ENCODE assay signal across 7 cellular contexts in genomic region chr19:45423033-45423588, GRCh38. TPM values are rescaled to one million over a fixed set of nuclear protein-coding genes. Genes with fewer than 3 reads are reported as not detected.
DNase-seq lines count a peak whose midpoint lies in the region; ATAC-seq, FAIRE-seq and TF ChIP-seq lines count a peak whose summit lies in the region.

No MANE protein-coding gene starts in this region.

- H3K9me3 ChIP-seq in MM.1S (replicated peaks; ENCODE audit: insufficient read depth, low read length) (no peaks in the 10 kb centered on the region), HepG2 (ENCODE audit: low read length) (no peaks in the 10 kb centered on the region)

- intact Hi-C loops in HepG2 (cut with micrococcal nuclease; ENCODE audit: unreplicated experiment): loop anchor here (2.0 kb wide), 1 partner anchor 160 kb away; no protein-coding TSS in a partner anchor

- H4K20me1 ChIP-seq in MM.1S (ENCODE audit: insufficient read depth, low read length) (no peaks in the 10 kb centered on the region), HepG2 (ENCODE audit: insufficient read depth, low read length) (no peaks in the 10 kb centered on the region)

- POLR2A ChIA-PET in HepG2 (lab: Yijun Ruan, JAX): interaction anchor here (0.7 to 1.7 kb wide), 2 partner anchors 46 to 55 kb away, joined by 6 read pairs; no protein-coding TSS in a partner anchor

- BruUV-seq in HepG2 (replicated peaks; lab: Mats Ljungman, UMichigan): TSS peak; percentile 73

- H3F3A ChIP-seq in MM.1S (ENCODE audit: insufficient read depth, low read length): peaks cover 45% of the 10 kb centered on the region

- H3K27ac Mint-ChIP-seq in stimulated activated naive CD8-positive, alpha-beta T cell treated with anti-CD3 and anti-CD28 coated beads, Interleukin-15, amount 100 ng/mL, for 72 hours: peak overlapping the region; percentile 86 to 92

- peaks cover 78% of the 10 kb centered on the region for H3K4me1 Mint-ChIP-seq in stimulated activated naive CD8-positive, alpha-beta T cell treated with anti-CD3 and anti-CD28 coated beads, Interleukin-15, amount 100 ng/mL, for 72 hours

- H2AFZ ChIP-seq in MM.1S (ENCODE audit: low read length) (0 out of 2 replicates have a peak overlapping the region, but pooled peaks have one; percentile 18), HepG2 (ENCODE audit: low read length) (no peak overlapping the region)

- H3K4me2 ChIP-seq in MM.1S (ENCODE audit: low read depth, low read length): peak overlapping the region; percentile 72
- H3K4me2 ChIP-seq in HepG2 (ENCODE audit: low read depth, low read length): peak overlapping the region; percentile 94

- peaks cover 23% of the 10 kb centered on the region for H3K4me1 ChIP-seq in MM.1S (ENCODE audit: low read length)
- H3K4me1 ChIP-seq in HepG2 (ENCODE audit: insufficient read depth, low read length): peaks cover 40% of the 10 kb centered on the region

- H3K4me3 ChIP-seq in MM.1S (ENCODE audit: low read length) (peak overlapping the region; percentile 64), HepG2 (replicated peaks in 1 of 3; ENCODE audit: insufficient read depth in 1 of 3, low read depth in 2 of 3, low read length in 3 of 3) (peak overlapping the region; percentile 73 to 94 (median 83))

- WGBS in HepG2 (ENCODE audit: low lambda C conversion rate): 23% methylated on average over 11 of the region's 20 CpGs

- H3K27ac ChIP-seq in MM.1S (ENCODE audit: low read length) (peak overlapping the region; percentile 93; the same call in 1 of the 2 replicates), HepG2 (ENCODE audit: extremely low read length, insufficient read depth, low read length) (peak overlapping the region; percentile 87)

- in situ Hi-C loops in HepG2 (cut with HindIII; ENCODE audit: extremely low pct_ligation_motif_present, low pct_unique_long_range_greater_than_20kb): loop anchor here (10.0 kb wide), 1 partner anchor 52 kb away; no protein-coding TSS in a partner anchor

- H3K9ac ChIP-seq in MM.1S (ENCODE audit: low read length) (peak overlapping the region; percentile 47; the same call in 1 of the 2 replicates), HepG2 (ENCODE audit: insufficient read depth, low read depth, low read length) (peak overlapping the region; percentile 83)

- FAIRE-seq in HepG2 (lab: Jason Lieb, UNC): peak; percentile 83

- H3K36me3 ChIP-seq in MM.1S (replicated peaks; ENCODE audit: insufficient read depth, low read length): no peaks in the 10 kb centered on the region
- peaks cover 0 to 14% of the 10 kb centered on the region in 2 experiments; a peak in 1 of 5 replicates for H3K36me3 ChIP-seq in HepG2 (replicated peaks in 1 of 2; ENCODE audit: control insufficient read depth in 1 of 2, insufficient read depth in 2 of 2, low read length in 2 of 2)

- TF ChIP-seq RAD21 in HepG2 (CRISPR knock-in tag; IDR thresholded peaks at IDR 0.05): no peak

- CTCF ChIA-PET in HepG2 (lab: Yijun Ruan, JAX; ENCODE audit: low intra/inter-chr PET ratio, low total read pairs): no interaction called here

- no peaks in the 10 kb centered on the region for H3K9me3 Mint-ChIP-seq in stimulated activated naive CD8-positive, alpha-beta T cell treated with anti-CD3 and anti-CD28 coated beads, Interleukin-15, amount 100 ng/mL, for 72 hours

- ATAC-seq in HepG2: no peak
- ATAC-seq in stimulated activated naive CD8-positive, alpha-beta T cell treated with anti-CD3 and anti-CD28 coated beads, Interleukin-15, amount 100 ng/mL, for 72 hours: peak; percentile 77
- no peak for ATAC-seq in HG02973 (IDR thresholded peaks at IDR 0.05; ENCODE audit: unreplicated experiment)

- H3K4me3 Mint-ChIP-seq in stimulated activated naive CD8-positive, alpha-beta T cell treated with anti-CD3 and anti-CD28 coated beads, Interleukin-15, amount 100 ng/mL, for 72 hours: peak overlapping the region; percentile 92 to 97

- TF ChIP-seq EP300 in HepG2 (IDR thresholded peaks at IDR 0.05; ENCODE audit: low read depth in 2 of 2, low read length in 2 of 2) (no peak), HepG2 (CRISPR knock-in tag; IDR thresholded peaks at IDR 0.05; ENCODE audit: borderline replicate concordance) (no peak)

- TF ChIP-seq POLR2A in HepG2 (IDR thresholded peaks at IDR 0.05; ENCODE audit: insufficient read depth in 1 of 2, low read depth in 2 of 2, low read length in 2 of 2): no peak

- no peak for TF ChIP-seq CTCF in MM.1S (IDR thresholded peaks at IDR 0.05; ENCODE audit: low read length)
- no peak for TF ChIP-seq CTCF in HepG2 (CRISPR knock-in tag; IDR thresholded peaks at IDR 0.05)

- H3K27me3 ChIP-seq in MM.1S (replicated peaks; ENCODE audit: insufficient read depth, low read length) (no peaks in the 10 kb centered on the region), HepG2 (ENCODE audit: control insufficient read depth in 1 of 2, insufficient read depth in 2 of 2, low read length in 2 of 2) (no peaks in the 10 kb centered on the region; a peak in 1 of 5 replicates)

- peaks cover 2% of the 10 kb centered on the region for H3K27me3 Mint-ChIP-seq in stimulated activated naive CD8-positive, alpha-beta T cell treated with anti-CD3 and anti-CD28 coated beads, Interleukin-15, amount 100 ng/mL, for 72 hours

- H3K9me2 ChIP-seq in MM.1S (replicated peaks; ENCODE audit: insufficient read depth, low read length): no peaks in the 10 kb centered on the region

- peaks cover 16% of the 10 kb centered on the region for H3K79me2 ChIP-seq in MM.1S (ENCODE audit: low read length)
- peaks cover 9% of the 10 kb centered on the region for H3K79me2 ChIP-seq in HepG2 (ENCODE audit: insufficient read depth, low read length)

- DNase-seq in MM.1S (no peak), HepG2 (ENCODE audit: low spot score) (no peak), hepatic stellate cell (ENCODE audit: low spot score) (no peak), AG08396 (ENCODE audit: low spot score) (no peak)
- peak; percentile 64 for DNase-seq in activated naive CD8-positive, alpha-beta T cell treated with anti-CD3 and anti-CD28 coated beads, Interleukin-2, amount 50 U/mL, for 16 hours (ENCODE audit: low read depth, low spot score)
- no peak for DNase-seq in stimulated activated naive CD8-positive, alpha-beta T cell treated with anti-CD3 and anti-CD28 coated beads, Interleukin-15, amount 100 ng/mL, for 72 hours

RNA-seq across cellular contexts. Expression of gene ERCC1, which starts 0.6 kb away (rescaled TPM):
- total RNA-seq in HepG2 (2016; rRNA removed; fragmentation: Illumina TruSeq; extraction: Trizol): 39.3 and 40.0 TPM in 2 replicates
- total RNA-seq in HepG2 (2016; cell fraction: cytosol; rRNA removed; fragmentation: Illumina TruSeq; extraction: Trizol; ENCODE audit: low read depth): 45.6 and 63.1 TPM in 2 replicates
- total RNA-seq in HepG2 (2016; cell fraction: insoluble cytoplasmic fraction; rRNA removed; fragmentation: Illumina TruSeq; extraction: Trizol): 33.8 and 46.8 TPM in 2 replicates
- 47.2 and 50.6 TPM in 2 replicates for total RNA-seq in HepG2 (2016; cell fraction: membrane; rRNA removed; fragmentation: Illumina TruSeq; extraction: Trizol)
- total RNA-seq in HepG2 (2016; cell fraction: nucleus; rRNA removed; fragmentation: Illumina TruSeq; extraction: Trizol): 15.5 and 16.4 TPM in 2 replicates
- 66.4 and 76.6 TPM in 2 replicates for polyA plus RNA-seq in HepG2 (2011; rRNA removed)
- polyA plus RNA-seq in HepG2 (2011; cell fraction: cytosol; rRNA removed): 48.2 and 78.5 TPM in 2 replicates
- polyA plus RNA-seq in HepG2 (2011; cell fraction: nucleus; rRNA removed): 84.4 and 86.6 TPM in 2 replicates
- polyA plus RNA-seq in HepG2 (2012): 38.8 and 40.5 TPM in 2 replicates
- polyA plus RNA-seq in HepG2 (2016; cell fraction: cytosol; fragmentation: Illumina TruSeq; extraction: Trizol; ENCODE audit: low read depth): 57.8 and 73.2 TPM in 2 replicates
- polyA plus RNA-seq in HepG2 (2016; cell fraction: insoluble cytoplasmic fraction; fragmentation: Illumina TruSeq; extraction: Trizol; ENCODE audit: low read depth): 53.9 and 54.0 TPM in 2 replicates
- 53.9 and 61.0 TPM in 2 replicates for polyA plus RNA-seq in HepG2 (2016; cell fraction: membrane; fragmentation: Illumina TruSeq; extraction: Trizol; ENCODE audit: low read depth)
- polyA plus RNA-seq in HepG2 (2016; cell fraction: nucleus; fragmentation: Illumina TruSeq; extraction: Trizol; ENCODE audit: insufficient read depth, low read depth): 40.4 and 44.1 TPM in 2 replicates
- 68.2 and 77.1 TPM in 2 replicates for polyA minus RNA-seq in HepG2 (2011; rRNA and poly(A)+ RNA removed; ENCODE audit: low replicate concordance)
- polyA minus RNA-seq in HepG2 (2011; cell fraction: cytosol; rRNA and poly(A)+ RNA removed): 28.0 and 42.8 TPM in 2 replicates
- polyA minus RNA-seq in HepG2 (2011; cell fraction: nucleus; rRNA and poly(A)+ RNA removed): 23.7 and 24.2 TPM in 2 replicates

RNA-seq across cellular contexts. Expression of gene POLR1G, which starts 16.7 kb away (rescaled TPM):
- total RNA-seq in HepG2 (2016; rRNA removed; fragmentation: Illumina TruSeq; extraction: Trizol): 20.8 and 23.3 TPM in 2 replicates
- 2.6 TPM in 2 replicates for total RNA-seq in HepG2 (2016; cell fraction: cytosol; rRNA removed; fragmentation: Illumina TruSeq; extraction: Trizol; ENCODE audit: low read depth)
- 19.8 and 20.1 TPM in 2 replicates for total RNA-seq in HepG2 (2016; cell fraction: insoluble cytoplasmic fraction; rRNA removed; fragmentation: Illumina TruSeq; extraction: Trizol)
- 7.7 and 8.2 TPM in 2 replicates for total RNA-seq in HepG2 (2016; cell fraction: membrane; rRNA removed; fragmentation: Illumina TruSeq; extraction: Trizol)
- total RNA-seq in HepG2 (2016; cell fraction: nucleus; rRNA removed; fragmentation: Illumina TruSeq; extraction: Trizol): 9.2 and 11.6 TPM in 2 replicates
- 3.5 and 4.3 TPM in 2 replicates for polyA plus RNA-seq in HepG2 (2011; rRNA removed)
- 2.5 and 3.4 TPM in 2 replicates for polyA plus RNA-seq in HepG2 (2011; cell fraction: cytosol; rRNA removed)
- polyA plus RNA-seq in HepG2 (2011; cell fraction: nucleus; rRNA removed): 2.3 and 2.6 TPM in 2 replicates
- 3.3 and 3.7 TPM in 2 replicates for polyA plus RNA-seq in HepG2 (2012)
- polyA plus RNA-seq in HepG2 (2016; cell fraction: cytosol; fragmentation: Illumina TruSeq; extraction: Trizol; ENCODE audit: low read depth): 1.6 and 1.7 TPM in 2 replicates
- 21.9 and 22.7 TPM in 2 replicates for polyA plus RNA-seq in HepG2 (2016; cell fraction: insoluble cytoplasmic fraction; fragmentation: Illumina TruSeq; extraction: Trizol; ENCODE audit: low read depth)
- polyA plus RNA-seq in HepG2 (2016; cell fraction: membrane; fragmentation: Illumina TruSeq; extraction: Trizol; ENCODE audit: low read depth): 5.1 and 5.5 TPM in 2 replicates
- polyA plus RNA-seq in HepG2 (2016; cell fraction: nucleus; fragmentation: Illumina TruSeq; extraction: Trizol; ENCODE audit: insufficient read depth, low read depth): 16.0 and 16.6 TPM in 2 replicates
- polyA minus RNA-seq in HepG2 (2011; rRNA and poly(A)+ RNA removed; ENCODE audit: low replicate concordance): 4.8 and 9.0 TPM in 2 replicates
- 4.7 and 6.7 TPM in 2 replicates for polyA minus RNA-seq in HepG2 (2011; cell fraction: cytosol; rRNA and poly(A)+ RNA removed)
- polyA minus RNA-seq in HepG2 (2011; cell fraction: nucleus; rRNA and poly(A)+ RNA removed): 1.7 and 1.9 TPM in 2 replicates

RNA-seq across cellular contexts. Expression of gene PPP1R13L, which starts 18.2 kb away (rescaled TPM):
- total RNA-seq in HepG2 (2016; rRNA removed; fragmentation: Illumina TruSeq; extraction: Trizol): 1.3 and 1.6 TPM in 2 replicates
- 1.1 TPM in 2 replicates for total RNA-seq in HepG2 (2016; cell fraction: cytosol; rRNA removed; fragmentation: Illumina TruSeq; extraction: Trizol; ENCODE audit: low read depth)
- 1.5 and 1.9 TPM in 2 replicates for total RNA-seq in HepG2 (2016; cell fraction: insoluble cytoplasmic fraction; rRNA removed; fragmentation: Illumina TruSeq; extraction: Trizol)
- total RNA-seq in HepG2 (2016; cell fraction: membrane; rRNA removed; fragmentation: Illumina TruSeq; extraction: Trizol): 2.2 and 2.4 TPM in 2 replicates
- total RNA-seq in HepG2 (2016; cell fraction: nucleus; rRNA removed; fragmentation: Illumina TruSeq; extraction: Trizol): 3.1 and 3.3 TPM in 2 replicates
- 6.6 and 8.8 TPM in 2 replicates for polyA plus RNA-seq in HepG2 (2011; rRNA removed)
- polyA plus RNA-seq in HepG2 (2011; cell fraction: cytosol; rRNA removed): 3.8 and 5.5 TPM in 2 replicates
- 38.9 and 47.2 TPM in 2 replicates for polyA plus RNA-seq in HepG2 (2011; cell fraction: nucleus; rRNA removed)
- 18.0 and 19.6 TPM in 2 replicates for polyA plus RNA-seq in HepG2 (2012)
- polyA plus RNA-seq in HepG2 (2016; cell fraction: cytosol; fragmentation: Illumina TruSeq; extraction: Trizol; ENCODE audit: low read depth): 0.78 and 1.1 TPM in 2 replicates
- 3.8 and 3.9 TPM in 2 replicates for polyA plus RNA-seq in HepG2 (2016; cell fraction: insoluble cytoplasmic fraction; fragmentation: Illumina TruSeq; extraction: Trizol; ENCODE audit: low read depth)
- polyA plus RNA-seq in HepG2 (2016; cell fraction: membrane; fragmentation: Illumina TruSeq; extraction: Trizol; ENCODE audit: low read depth): 1.6 and 1.9 TPM in 2 replicates
- polyA plus RNA-seq in HepG2 (2016; cell fraction: nucleus; fragmentation: Illumina TruSeq; extraction: Trizol; ENCODE audit: insufficient read depth, low read depth): 8.3 and 10.5 TPM in 2 replicates
- polyA minus RNA-seq in HepG2 (2011; rRNA and poly(A)+ RNA removed; ENCODE audit: low replicate concordance): 6.9 and 17.3 TPM in 2 replicates
- 13.4 and 14.9 TPM in 2 replicates for polyA minus RNA-seq in HepG2 (2011; cell fraction: cytosol; rRNA and poly(A)+ RNA removed)
- 8.0 and 9.2 TPM in 2 replicates for polyA minus RNA-seq in HepG2 (2011; cell fraction: nucleus; rRNA and poly(A)+ RNA removed)

RNA-seq across cellular contexts. Expression of gene FOSB, which starts 44.7 kb away (rescaled TPM):
- total RNA-seq in HepG2 (2016; rRNA removed; fragmentation: Illumina TruSeq; extraction: Trizol): 0.21 and 6.0 TPM in 2 replicates
- total RNA-seq in HepG2 (2016; cell fraction: cytosol; rRNA removed; fragmentation: Illumina TruSeq; extraction: Trizol; ENCODE audit: low read depth): 0.79 and 0.91 TPM in 2 replicates
- 0.37 and 5.7 TPM in 2 replicates for total RNA-seq in HepG2 (2016; cell fraction: insoluble cytoplasmic fraction; rRNA removed; fragmentation: Illumina TruSeq; extraction: Trizol)
- total RNA-seq in HepG2 (2016; cell fraction: membrane; rRNA removed; fragmentation: Illumina TruSeq; extraction: Trizol): 0.93 and 1.2 TPM in 2 replicates
- 17.8 and 18.2 TPM in 2 replicates for total RNA-seq in HepG2 (2016; cell fraction: nucleus; rRNA removed; fragmentation: Illumina TruSeq; extraction: Trizol)
- 2.8 TPM in 2 replicates for polyA plus RNA-seq in HepG2 (2011; rRNA removed)
- polyA plus RNA-seq in HepG2 (2011; cell fraction: cytosol; rRNA removed): 0.67 and 0.69 TPM in 2 replicates
- 23.1 and 35.9 TPM in 2 replicates for polyA plus RNA-seq in HepG2 (2011; cell fraction: nucleus; rRNA removed)
- polyA plus RNA-seq in HepG2 (2012): 0.51 and 1.1 TPM in 2 replicates
- not detected in 2 replicates for polyA plus RNA-seq in HepG2 (2016; cell fraction: cytosol; fragmentation: Illumina TruSeq; extraction: Trizol; ENCODE audit: low read depth)
- polyA plus RNA-seq in HepG2 (2016; cell fraction: insoluble cytoplasmic fraction; fragmentation: Illumina TruSeq; extraction: Trizol; ENCODE audit: low read depth): 0.35 and 0.74 TPM in 2 replicates
- polyA plus RNA-seq in HepG2 (2016; cell fraction: membrane; fragmentation: Illumina TruSeq; extraction: Trizol; ENCODE audit: low read depth): 0.17 and 0.41 TPM in 2 replicates
- 17.9 and 36.0 TPM in 2 replicates for polyA plus RNA-seq in HepG2 (2016; cell fraction: nucleus; fragmentation: Illumina TruSeq; extraction: Trizol; ENCODE audit: insufficient read depth, low read depth)
- 16.2 and 24.3 TPM in 2 replicates for polyA minus RNA-seq in HepG2 (2011; rRNA and poly(A)+ RNA removed; ENCODE audit: low replicate concordance)
- 1.5 and 2.2 TPM in 2 replicates for polyA minus RNA-seq in HepG2 (2011; cell fraction: cytosol; rRNA and poly(A)+ RNA removed)
- polyA minus RNA-seq in HepG2 (2011; cell fraction: nucleus; rRNA and poly(A)+ RNA removed): 32.3 and 48.2 TPM in 2 replicates

RNA-seq across cellular contexts. Expression of gene ERCC2, which starts 52.7 kb away (rescaled TPM):
- total RNA-seq in HepG2 (2016; rRNA removed; fragmentation: Illumina TruSeq; extraction: Trizol): 20.5 and 25.4 TPM in 2 replicates
- total RNA-seq in HepG2 (2016; cell fraction: cytosol; rRNA removed; fragmentation: Illumina TruSeq; extraction: Trizol; ENCODE audit: low read depth): 4.8 and 6.0 TPM in 2 replicates
- 17.4 and 24.0 TPM in 2 replicates for total RNA-seq in HepG2 (2016; cell fraction: insoluble cytoplasmic fraction; rRNA removed; fragmentation: Illumina TruSeq; extraction: Trizol)
- total RNA-seq in HepG2 (2016; cell fraction: membrane; rRNA removed; fragmentation: Illumina TruSeq; extraction: Trizol): 10.7 and 11.8 TPM in 2 replicates
- total RNA-seq in HepG2 (2016; cell fraction: nucleus; rRNA removed; fragmentation: Illumina TruSeq; extraction: Trizol): 18.4 and 26.1 TPM in 2 replicates
- 49.2 and 63.4 TPM in 2 replicates for polyA plus RNA-seq in HepG2 (2011; rRNA removed)
- polyA plus RNA-seq in HepG2 (2011; cell fraction: cytosol; rRNA removed): 18.2 and 21.9 TPM in 2 replicates
- 186 and 287 TPM in 2 replicates for polyA plus RNA-seq in HepG2 (2011; cell fraction: nucleus; rRNA removed)
- polyA plus RNA-seq in HepG2 (2012): 34.7 and 38.8 TPM in 2 replicates
- 6.0 and 6.6 TPM in 2 replicates for polyA plus RNA-seq in HepG2 (2016; cell fraction: cytosol; fragmentation: Illumina TruSeq; extraction: Trizol; ENCODE audit: low read depth)
- 21.0 and 26.5 TPM in 2 replicates for polyA plus RNA-seq in HepG2 (2016; cell fraction: insoluble cytoplasmic fraction; fragmentation: Illumina TruSeq; extraction: Trizol; ENCODE audit: low read depth)
- polyA plus RNA-seq in HepG2 (2016; cell fraction: membrane; fragmentation: Illumina TruSeq; extraction: Trizol; ENCODE audit: low read depth): 12.1 and 13.4 TPM in 2 replicates
- 89.8 and 93.0 TPM in 2 replicates for polyA plus RNA-seq in HepG2 (2016; cell fraction: nucleus; fragmentation: Illumina TruSeq; extraction: Trizol; ENCODE audit: insufficient read depth, low read depth)
- polyA minus RNA-seq in HepG2 (2011; rRNA and poly(A)+ RNA removed; ENCODE audit: low replicate concordance): 22.0 and 75.7 TPM in 2 replicates
- 19.7 and 20.4 TPM in 2 replicates for polyA minus RNA-seq in HepG2 (2011; cell fraction: cytosol; rRNA and poly(A)+ RNA removed)
- polyA minus RNA-seq in HepG2 (2011; cell fraction: nucleus; rRNA and poly(A)+ RNA removed): 28.0 and 29.0 TPM in 2 replicates
